ENCODE assay signal across 18 cellular contexts in the genomic region with DNA sequence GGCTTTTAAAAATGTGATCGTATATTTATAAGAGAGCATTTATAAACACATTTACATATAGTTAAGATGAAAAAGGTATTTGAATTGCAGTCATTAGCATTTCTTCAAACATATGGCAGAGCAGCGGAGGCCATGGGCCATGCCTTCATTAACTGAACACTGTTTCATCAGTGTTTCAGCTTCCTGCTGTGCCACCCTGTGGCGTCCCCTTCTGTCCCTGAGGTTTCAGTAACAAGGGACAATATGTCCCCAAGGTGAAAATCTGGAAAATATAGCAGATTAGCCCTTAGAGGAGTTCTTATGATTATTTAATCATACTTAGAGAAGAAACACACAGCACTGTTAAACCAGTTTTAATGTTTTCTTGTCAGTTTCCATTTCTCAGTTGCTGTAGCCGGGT.
DNase-seq lines count a peak whose midpoint lies in the region; ATAC-seq and TF ChIP-seq lines count a peak whose summit lies in the region.
"Had no signal": no experiment of that assay in that cellular context is flagged by ENCODE, and none has a peak within 500 bp of the region (broad histone marks: within the 10 kb centered on the region; RNA-seq: fewer than 3 reads in every experiment).

No MANE protein-coding gene starts in this region.

- H3K4me2 ChIP-seq in HCT116 (ENCODE audit: low read length), result no peak overlapping the region
- H3K4me2 ChIP-seq: SK-N-SH had no signal

- H3K9ac ChIP-seq in HCT116 (ENCODE audit: low read length), result no peak overlapping the region
- H3K9ac ChIP-seq: SK-N-SH had no signal

- no peak for ATAC-seq in HCT116
- ATAC-seq in HG03108 (IDR thresholded peaks at IDR 0.05; ENCODE audit: unreplicated experiment), result no peak

- DNase-seq in HCT116 (ENCODE audit: low read depth, low spot score), result no peak
- DNase-seq in NCI-H1694 treated with DMSO at 0.1 percent for 48 hours (lab: John Stamatoyannopoulos, UW), result peak; percentile 66
- DNase-seq in NCI-H524 treated with DMSO at 0.1 percent for 48 hours (lab: John Stamatoyannopoulos, UW), result peak; percentile 88
- DNase-seq in glutamatergic neuron, result peak; percentile 28
- no peak for DNase-seq in RPMI8226
- DNase-seq in activated CD4-positive, alpha-beta T cell treated with anti-CD3 and anti-CD28 coated beads for 48 hours, result no peak
- DNase-seq: BE2C; CD4-positive, alpha-beta T cell; GF-D8; HFFc6; Kasumi-1; MM.1S; NCI-H1092 treated with DMSO at 0.1 percent for 48 hours; NCI-H2029 treated with DMSO at 0.1 percent for 48 hours; Peyer's patch; SHP77; SK-N-SH had no signal

- RAD21 ChIA-PET in HCT116 (lab: Charles Lee; ENCODE audit: low non-redundant PET in 1 of 2, low total read pairs in 2 of 2, uncharacterized antibody in 2 of 2, unreplicated experiment in 2 of 2), result no interaction called here

- BruUV-seq in HCT116 (replicated peaks; lab: Mats Ljungman, UMichigan), result no TSS peak

- no peaks in the 10 kb centered on the region for H3K27me3 Mint-ChIP-seq in glutamatergic neuron (ENCODE audit: unreplicated experiment)
- H3K27me3 Mint-ChIP-seq: CD4-positive, alpha-beta T cell had no signal

- H3K4me1 ChIP-seq in HCT116 (ENCODE audit: control insufficient read depth in 1 of 2, insufficient read depth in 2 of 2, low read length in 2 of 2), result no peaks in the 10 kb centered on the region
- H3K4me1 ChIP-seq: BE2C, Peyer's patch had no signal

- TF ChIP-seq CTCF in HCT116 (IDR thresholded peaks at IDR 0.05 in 2 of 3, conservative IDR thresholded peaks at IDR 0.05 in 1 of 3; ENCODE audit: borderline replicate concordance in 1 of 3, insufficient read depth in 1 of 3, low read depth in 2 of 3, low read length in 2 of 3) (no peak), glutamatergic neuron (IDR thresholded peaks at IDR 0.05; ENCODE audit: partially characterized antibody, unreplicated experiment) (no peak)

- no peak overlapping the region for H3K27ac ChIP-seq in HCT116 (ENCODE audit: low read depth, low read length)
- H3K27ac ChIP-seq: Peyer's patch had no signal

- H3K4me1 Mint-ChIP-seq in glutamatergic neuron (ENCODE audit: low read depth, unreplicated experiment), result peaks cover 20% of the 10 kb centered on the region

- H2AFZ ChIP-seq in HCT116 (ENCODE audit: low read depth, low read length, poor library complexity, severe bottlenecking), result peak overlapping the region; percentile 25

- TF ChIP-seq RAD21 in HCT116 (IDR thresholded peaks at IDR 0.05; ENCODE audit: low read depth), result no peak

- H3K79me2 ChIP-seq in HCT116 (ENCODE audit: insufficient read depth, low read length), result no peaks in the 10 kb centered on the region

- no peak overlapping the region for H3K4me3 ChIP-seq in HCT116 (replicated peaks in 1 of 2; ENCODE audit: low read depth in 1 of 2, low read length in 2 of 2)
- H3K4me3 ChIP-seq: Peyer's patch had no signal

- peak overlapping the region; percentile 82 for H3K27ac Mint-ChIP-seq in glutamatergic neuron (ENCODE audit: unreplicated experiment)
- H3K27ac Mint-ChIP-seq: CD4-positive, alpha-beta T cell; HFFc6 had no signal

- H3K27me3 ChIP-seq in HCT116 (ENCODE audit: insufficient read depth, low read length), result no peaks in the 10 kb centered on the region
- H3K27me3 ChIP-seq: BE2C, Peyer's patch had no signal

- no peak overlapping the region for H3K4me3 Mint-ChIP-seq in glutamatergic neuron (ENCODE audit: unreplicated experiment)
- H3K4me3 Mint-ChIP-seq: CD4-positive, alpha-beta T cell; HFFc6 had no signal

- POLR2A ChIA-PET in HCT116 (lab: Charles Lee), result no interaction called here

- TF ChIP-seq POLR2A in HCT116 (IDR thresholded peaks at IDR 0.05; ENCODE audit: borderline replicate concordance, extremely low read depth, insufficient read depth, insufficient read length), result no peak

- H3K36me3 ChIP-seq in HCT116 (ENCODE audit: control insufficient read depth in 1 of 2, insufficient read depth in 2 of 2, low read length in 2 of 2), result no peaks in the 10 kb centered on the region
- H3K36me3 ChIP-seq: BE2C, Peyer's patch had no signal

- no peaks in the 10 kb centered on the region for H3K36me3 Mint-ChIP-seq in glutamatergic neuron (ENCODE audit: unreplicated experiment)

- CTCF ChIA-PET in HCT116 (lab: Charles Lee), result interaction anchor here (0.7 kb wide), 1 partner anchor 130 kb away, joined by 4 read pairs; no protein-coding TSS in a partner anchor

- intact Hi-C loops in HCT116 (cut with micrococcal nuclease), result no loop called here

- no peaks in the 10 kb centered on the region for H3K9me3 ChIP-seq in HCT116 (ENCODE audit: control insufficient read depth in 1 of 2, insufficient read depth in 1 of 2, low read depth in 1 of 2, low read length in 2 of 2)
- H3K9me3 ChIP-seq: BE2C, Peyer's patch, SK-N-SH had no signal

- H3K9me3 Mint-ChIP-seq in glutamatergic neuron (ENCODE audit: unreplicated experiment), result no peaks in the 10 kb centered on the region

- no peaks in the 10 kb centered on the region for H3K9me2 ChIP-seq in HCT116 (ENCODE audit: insufficient read depth)
- H3K9me2 ChIP-seq: SK-N-SH had no signal

- H4K20me1 ChIP-seq in HCT116 (ENCODE audit: insufficient read depth), result no peaks in the 10 kb centered on the region

TF ChIP-seq in HCT116, 20 proteins besides CTCF, POLR2A, EP300 and RAD21:
- TF ChIP-seq ZNF274 (IDR thresholded peaks at IDR 0.05; ENCODE audit: low read depth, low read length), result no peak
- TF ChIP-seq JUND (IDR thresholded peaks at IDR 0.05), result no peak
- no peak for TF ChIP-seq SP1 (IDR thresholded peaks at IDR 0.05; ENCODE audit: low read depth)
- TF ChIP-seq ELF1 (IDR thresholded peaks at IDR 0.05; ENCODE audit: borderline replicate concordance, low read depth), result no peak

Comparison
In these comparisons a context has a peak if more than half of its experiments do, and no peak if none do; other contexts are left out.
1. DNase-seq: peak in NCI-H1694 treated with DMSO at 0.1 percent for 48 hours (single experiment), NCI-H524 treated with DMSO at 0.1 percent for 48 hours (single experiment) and glutamatergic neuron (single experiment); none in HCT116 (single experiment), RPMI8226 (single experiment) and activated CD4-positive, alpha-beta T cell treated with anti-CD3 and anti-CD28 coated beads for 48 hours (single experiment).